8 cellular contexts compared by ENCODE assay signal in genomic region chr17:29589524-29590260, GRCh38.
DNase-seq lines count a peak whose midpoint lies in the region; ATAC-seq and TF ChIP-seq lines count a peak whose summit lies in the region.

Gene GIT1, minus strand, starts transcription at chr17:29589648. Its CDS starts 270 bp downstream, at chr17:29589378.

- CTCF ChIA-PET in GM10248 (lab: Yijun Ruan, JAX), result interaction anchor here (2.0 to 5.3 kb wide), 3 partner anchors 16 to 28 kb away, joined by 23 to 61 read pairs (median 24); no protein-coding TSS in a partner anchor

- peak; percentile 95 for DNase-seq in GM10248 (ENCODE audit: extremely low spot score)
- peak; percentile 64 for DNase-seq in NCI-H1694 (lab: John Stamatoyannopoulos, UW)
- peak; percentile 78 for DNase-seq in T-helper 9 cell
- DNase-seq in astrocyte of the hippocampus (ENCODE audit: low read depth, low spot score), result peak; percentile 96
- peak; percentile 82 to 87 for DNase-seq in hippocampal formation (lab: John Stamatoyannopoulos, UW)
- peak; percentile 89 for DNase-seq in retina
- DNase-seq in GOT3 (lab: John Stamatoyannopoulos, UW), result no peak

- POLR2A ChIA-PET in GM10248 (lab: Yijun Ruan, JAX), result interaction anchor here (1.5 kb wide), 1 partner anchor 27 kb away, joined by 5 read pairs; no protein-coding TSS in a partner anchor

- TF ChIP-seq CTCF in GM10248 (IDR thresholded peaks at IDR 0.05; ENCODE audit: control extremely low read depth, extremely low read depth, low read depth, missing control alignments), result no peak

- peak; percentile 73 for ATAC-seq in HG02798 (IDR thresholded peaks at IDR 0.05; ENCODE audit: poor library complexity, unreplicated experiment)
